ENCODE assay signal across 22 cellular contexts in the genomic region with DNA sequence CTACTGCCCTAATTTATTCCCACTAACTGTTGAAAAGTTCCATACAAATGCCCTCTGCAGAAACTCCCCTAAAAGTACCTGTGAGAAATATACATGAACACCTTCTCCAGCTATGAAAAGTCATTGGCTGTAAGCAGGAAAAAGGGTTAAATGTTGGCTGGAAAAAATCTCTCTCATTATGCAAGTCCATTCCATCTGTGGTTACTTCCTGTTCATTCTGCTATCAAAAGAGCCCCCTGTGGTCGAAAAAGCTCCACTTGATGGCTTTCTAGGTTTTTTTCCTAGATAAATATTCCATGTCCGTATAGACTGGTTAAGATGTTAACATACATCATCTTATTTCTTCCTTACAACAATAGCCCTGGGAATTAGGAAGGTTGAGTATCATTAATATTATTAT.
"Had no signal": no experiment of that assay in that cellular context is flagged by ENCODE, and none has a peak within 500 bp of the region (broad histone marks: within the 10 kb centered on the region; RNA-seq: fewer than 3 reads in every experiment).

No MANE protein-coding gene starts in this region.

- H3K27me3 Mint-ChIP-seq: activated CD4-positive, alpha-beta memory T cell treated with anti-CD3 and anti-CD28 coated beads for 36 hours; activated CD8-positive, alpha-beta memory T cell treated with anti-CD3 and anti-CD28 coated beads, Interleukin-2, amount 10 ng/mL, durations not matched to agents 7 days and 5 days; activated naive CD8-positive, alpha-beta T cell treated with anti-CD3 and anti-CD28 coated beads, Interleukin-2, amount 10 ng/mL, durations not matched to agents 7 days and 5 days had no signal

- H3K27me3 ChIP-seq: brain microvascular endothelial cell, colonic mucosa, gastroesophageal sphincter, heart left ventricle, left lung, right atrium auricular region, vagina had no signal

- H3K27ac ChIP-seq: brain microvascular endothelial cell, colonic mucosa, gastroesophageal sphincter, heart left ventricle, left lung, right atrium auricular region, vagina had no signal

- FAIRE-seq: endometrium, TTC549 had no signal

- H3K4me1 ChIP-seq: colonic mucosa, vagina had no signal

- H3K9me3 ChIP-seq: colonic mucosa, left lung, vagina had no signal

- H3K4me3 ChIP-seq: colonic mucosa, gastroesophageal sphincter, heart left ventricle, left lung, right atrium auricular region, vagina had no signal

- ATAC-seq: activated CD8-positive, alpha-beta memory T cell treated with anti-CD3 and anti-CD28 coated beads, Interleukin-2, amount 10 ng/mL, durations not matched to agents 7 days and 5 days; gastroesophageal sphincter; heart left ventricle; left lung; stimulated activated naive CD8-positive, alpha-beta T cell treated with anti-CD3 and anti-CD28 coated beads, Interleukin-15, Interleukin-2, amounts not matched to agents 100 U/mL and 50 U/mL, for 24 hours had no signal

- H3K36me3 Mint-ChIP-seq: activated CD4-positive, alpha-beta memory T cell treated with anti-CD3 and anti-CD28 coated beads for 36 hours had no signal

- H3K36me3 ChIP-seq: brain microvascular endothelial cell, colonic mucosa, gastroesophageal sphincter, heart left ventricle, left lung, right atrium auricular region, vagina had no signal

- DNase-seq: activated CD4-positive, alpha-beta memory T cell treated with anti-CD3 and anti-CD28 coated beads for 36 hours; activated CD4-positive, alpha-beta T cell treated with anti-CD3 and anti-CD28 coated beads for 4 hours; activated CD8-positive, alpha-beta memory T cell treated with anti-CD3 and anti-CD28 coated beads, Interleukin-2, amount 10 ng/mL, durations not matched to agents 7 days and 5 days; activated naive CD4-positive, alpha-beta T cell; activated naive CD8-positive, alpha-beta T cell treated with anti-CD3 and anti-CD28 coated beads, Interleukin-2, amount 10 ng/mL, durations not matched to agents 7 days and 5 days; anterior cingulate cortex; brain microvascular endothelial cell; central memory CD4-positive, alpha-beta T cell; colonic mucosa; erythroblast; heart left ventricle; left lung; stimulated activated CD4-positive, alpha-beta T cell treated with anti-CD3 and anti-CD28 coated beads, Interleukin-2, amount 100 ng/mL, for 24 hours; stimulated activated naive CD8-positive, alpha-beta T cell treated with anti-CD3 and anti-CD28 coated beads, Interleukin-15, Interleukin-2, amounts not matched to agents 100 U/mL and 50 U/mL, for 24 hours; trophoblast cell had no signal

- H3K27ac Mint-ChIP-seq: activated CD4-positive, alpha-beta memory T cell treated with anti-CD3 and anti-CD28 coated beads for 36 hours; activated CD8-positive, alpha-beta memory T cell treated with anti-CD3 and anti-CD28 coated beads, Interleukin-2, amount 10 ng/mL, durations not matched to agents 7 days and 5 days; activated naive CD8-positive, alpha-beta T cell treated with anti-CD3 and anti-CD28 coated beads, Interleukin-2, amount 10 ng/mL, durations not matched to agents 7 days and 5 days; progenitor cell of endocrine pancreas had no signal

- H3K4me3 Mint-ChIP-seq: activated CD4-positive, alpha-beta memory T cell treated with anti-CD3 and anti-CD28 coated beads for 36 hours; activated CD8-positive, alpha-beta memory T cell treated with anti-CD3 and anti-CD28 coated beads, Interleukin-2, amount 10 ng/mL, durations not matched to agents 7 days and 5 days; activated naive CD8-positive, alpha-beta T cell treated with anti-CD3 and anti-CD28 coated beads, Interleukin-2, amount 10 ng/mL, durations not matched to agents 7 days and 5 days; neural crest cell had no signal
